23 cellular contexts compared by ENCODE assay signal in genomic region chr4:38150766-38151165, GRCh38.
DNase-seq lines count a peak whose midpoint lies in the region; ATAC-seq and TF ChIP-seq lines count a peak whose summit lies in the region.
"Had no signal": no experiment of that assay in that cellular context is flagged by ENCODE, and none has a peak within 500 bp of the region (broad histone marks: within the 10 kb centered on the region; RNA-seq: fewer than 3 reads in every experiment).

No MANE protein-coding gene starts in this region.

- H2AK5ac ChIP-seq in H9 (ENCODE audit: insufficient read length, low read length) = no peak overlapping the region

- no peak overlapping the region for H4K5ac ChIP-seq in H9 (ENCODE audit: insufficient read length, low read depth, low read length)

- H3K23me2 ChIP-seq in H9 (ENCODE audit: insufficient read length, low read depth, low read length, poor library complexity, severe bottlenecking) = no peaks in the 10 kb centered on the region

- no peak overlapping the region for H3K27ac Mint-ChIP-seq in H9
- no peak overlapping the region for H3K27ac Mint-ChIP-seq in naive thymus-derived CD4-positive, alpha-beta T cell
- H3K27ac Mint-ChIP-seq: activated B cell treated with CpG ODN at 0.5 μM for 24 hours; activated CD4-positive, alpha-beta memory T cell treated with anti-CD3 and anti-CD28 coated beads, Interleukin-2, amount 10 ng/mL, durations not matched to agents 7 days and 5 days; activated naive CD4-positive, alpha-beta T cell treated with anti-CD3 and anti-CD28 coated beads, Interleukin-2, amount 50 U/mL, for 24 hours; dendritic cell treated with granulocyte-macrophage colony-stimulating factor and Interleukin-4, amounts not matched to agents 40 ng/mL and 50 ng/mL, for 4 days; T-helper 2 cell treated with Interferon-gamma antibody and Interleukin-4, amounts not matched to agents 5 μg/mL and 100 μg/mL, for 36 hours had no signal

- no peak overlapping the region for H3K4me3 Mint-ChIP-seq in H9
- no peak overlapping the region for H3K4me3 Mint-ChIP-seq in naive thymus-derived CD4-positive, alpha-beta T cell
- H3K4me3 Mint-ChIP-seq: activated B cell treated with CpG ODN at 0.5 μM for 24 hours; activated CD4-positive, alpha-beta memory T cell treated with anti-CD3 and anti-CD28 coated beads, Interleukin-2, amount 10 ng/mL, durations not matched to agents 7 days and 5 days; activated naive CD4-positive, alpha-beta T cell treated with anti-CD3 and anti-CD28 coated beads, Interleukin-2, amount 50 U/mL, for 24 hours; dendritic cell treated with granulocyte-macrophage colony-stimulating factor and Interleukin-4, amounts not matched to agents 40 ng/mL and 50 ng/mL, for 4 days; T-helper 2 cell treated with Interferon-gamma antibody and Interleukin-4, amounts not matched to agents 5 μg/mL and 100 μg/mL, for 36 hours had no signal

- H4K20me1 ChIP-seq in H9 (ENCODE audit: control insufficient read depth, insufficient read depth, insufficient read length) = no peaks in the 10 kb centered on the region

- CTCF ChIA-PET in naive thymus-derived CD4-positive, alpha-beta T cell (lab: Charles Lee) = no interaction called here

- no peaks in the 10 kb centered on the region for H3K36me3 ChIP-seq in stomach
- no peaks in the 10 kb centered on the region for H3K36me3 ChIP-seq in naive thymus-derived CD4-positive, alpha-beta T cell (ENCODE audit: control insufficient read depth in 2 of 3, insufficient read depth in 3 of 3, low read length in 3 of 3)
- H3K36me3 ChIP-seq: left lung, SJSA1, spleen, suprapubic skin had no signal

- H3K79me2 ChIP-seq in H9 (ENCODE audit: insufficient read depth, low read length) = no peaks in the 10 kb centered on the region

- 68 to 88% (median 72%) methylated on average over 5 of the region's 5 CpGs for WGBS in stomach, 5 donors
- no CpG with 5 or more reads among the region's 5 CpGs for WGBS in H9 (ENCODE audit: extremely low coverage, insufficient read length, low lambda C conversion rate)

- no peak overlapping the region for H2BK120ac ChIP-seq in H9 (ENCODE audit: low read depth, low read length, poor library complexity, severe bottlenecking)

- H3T11ph ChIP-seq in H9 (ENCODE audit: low read length) = no peak overlapping the region

- no peak overlapping the region for H2BK20ac ChIP-seq in H9 (ENCODE audit: low read depth, low read length, poor library complexity, severe bottlenecking)

- H3K4me1 ChIP-seq in stomach (peaks cover 24 to 50% (median 33%) of the 10 kb centered on the region in 4 donors), H9 (ENCODE audit: insufficient read depth, low read length) (no peaks in the 10 kb centered on the region; the same call in 1 of the 2 replicates)
- H3K4me1 ChIP-seq in naive thymus-derived CD4-positive, alpha-beta T cell (ENCODE audit: control insufficient read depth in 2 of 2, insufficient read depth in 2 of 2, low read length in 2 of 2) = peaks cover 10 to 19% of the 10 kb centered on the region in 2 donors

- no peak overlapping the region for H2BK15ac ChIP-seq in H9 (ENCODE audit: low read depth, low read length)

- no peaks in the 10 kb centered on the region for H3K36me3 Mint-ChIP-seq in H9 (ENCODE audit: insufficient read depth in 1 of 3, low read depth in 3 of 3)
- H3K36me3 Mint-ChIP-seq in naive thymus-derived CD4-positive, alpha-beta T cell = peaks cover 0 to 9% (median 4%) of the 10 kb centered on the region in 5 donors
- H3K36me3 Mint-ChIP-seq: activated naive CD4-positive, alpha-beta T cell treated with anti-CD3 and anti-CD28 coated beads, Interleukin-2, amount 50 U/mL, for 24 hours had no signal

- H3K27ac ChIP-seq in stomach (peak overlapping the region in 3 of 5 donors; percentile 50 to 66 (median 56)), H9 (ENCODE audit: insufficient read length, low read depth, low read length) (no peak overlapping the region)
- no peak overlapping the region for H3K27ac ChIP-seq in naive thymus-derived CD4-positive, alpha-beta T cell (ENCODE audit: low read depth, low read length)
- H3K27ac ChIP-seq: left lung, spleen, suprapubic skin had no signal

- no peak overlapping the region for H3K9ac ChIP-seq in H9 (ENCODE audit: extremely low read depth, insufficient read length, low read length)

- H3K27me3 ChIP-seq in stomach (no peaks in the 10 kb centered on the region), H9 (ENCODE audit: insufficient read depth, low read length) (no peaks in the 10 kb centered on the region)
- no peaks in the 10 kb centered on the region for H3K27me3 ChIP-seq in naive thymus-derived CD4-positive, alpha-beta T cell (ENCODE audit: control insufficient read depth in 2 of 2, insufficient read depth in 2 of 2, low read length in 2 of 2)
- H3K27me3 ChIP-seq: left lung, SJSA1, spleen, suprapubic skin had no signal

- H2BK5ac ChIP-seq in H9 (ENCODE audit: insufficient read length, low read length) = no peak overlapping the region

- H4K91ac ChIP-seq in H9 (ENCODE audit: insufficient read length, low read depth, low read length) = no peak overlapping the region

- no peak overlapping the region for H3K4me2 ChIP-seq in H9 (ENCODE audit: insufficient read depth, insufficient read length, low read length)

- DNase-seq in EH (ENCODE audit: low read depth) = peak; percentile 85
- DNase-seq in fibroblast of pulmonary artery (ENCODE audit: low read depth) = peak; percentile 55
- DNase-seq in stomach = no peak
- DNase-seq in H9 = no peak
- no peak for DNase-seq in stimulated activated CD4-positive, alpha-beta T cell treated with anti-CD3 and anti-CD28 coated beads, Interleukin-4, amount 100 ng/mL, for 24 hours
- no peak for DNase-seq in naive thymus-derived CD4-positive, alpha-beta T cell
- no peak for DNase-seq in SIG-M5 (lab: John Stamatoyannopoulos, UW)
- DNase-seq: activated B cell treated with CpG ODN at 0.5 μM for 24 hours; activated CD4-positive, alpha-beta memory T cell treated with anti-CD3 and anti-CD28 coated beads, Interleukin-2, amount 10 ng/mL, durations not matched to agents 7 days and 5 days; activated T-cell treated with anti-CD3 and anti-CD28 coated beads, Interleukin-2, amount 50 U/mL, for 48 hours; Caco-2; left lung; midbrain; NCI-H1694 treated with DMSO at 0.1 percent for 48 hours; NCI-H226; spleen; stimulated activated CD8-positive, alpha-beta memory T cell treated with anti-CD3 and anti-CD28 coated beads, Interleukin-4, amount 100 ng/mL, for 48 hours had no signal

- intact Hi-C loops in stomach (cut with DNase I; ENCODE audit: low total_unique reads) = no loop called here
- intact Hi-C loops in naive thymus-derived CD4-positive, alpha-beta T cell (cut with micrococcal nuclease) = loop anchor here in 1 of 2 donors (10.0 kb wide), 1 partner anchor 1034 kb away; the partner anchor contains the start of gene WDR19

- H3K18ac ChIP-seq in H9 (ENCODE audit: insufficient read length, low read depth, low read length) = no peak overlapping the region

- peak; percentile 81 for ATAC-seq in SK-N-SH treated with all-trans-retinoic acid at 6 μM for 48 hours
- ATAC-seq in naive thymus-derived CD4-positive, alpha-beta T cell = no peak

- no peak for TF ChIP-seq POLR2A in stomach (IDR thresholded peaks at IDR 0.05)

- no peak overlapping the region for H4K8ac ChIP-seq in H9 (replicated peaks; ENCODE audit: insufficient read length, low read depth, low read length)

- no peak overlapping the region for H2BK12ac ChIP-seq in H9 (ENCODE audit: insufficient read length, low read depth, low read length)

- TF ChIP-seq EP300 in stomach (IDR thresholded peaks at IDR 0.05) = no peak

- POLR2A ChIA-PET in naive thymus-derived CD4-positive, alpha-beta T cell (lab: Charles Lee) = interaction anchor here (0.7 kb wide), 1 partner anchor 10 kb away, joined by 3 read pairs; no protein-coding TSS in a partner anchor

- H3K27me3 Mint-ChIP-seq in H9 (ENCODE audit: low read depth) = peaks cover 5% of the 10 kb centered on the region
- H3K27me3 Mint-ChIP-seq in naive thymus-derived CD4-positive, alpha-beta T cell = peaks cover 0 to 15% (median 0%) of the 10 kb centered on the region in 5 donors
- H3K27me3 Mint-ChIP-seq: activated B cell treated with CpG ODN at 0.5 μM for 24 hours; activated naive CD4-positive, alpha-beta T cell treated with anti-CD3 and anti-CD28 coated beads, Interleukin-2, amount 50 U/mL, for 24 hours; dendritic cell treated with granulocyte-macrophage colony-stimulating factor and Interleukin-4, amounts not matched to agents 40 ng/mL and 50 ng/mL, for 4 days had no signal

- H3K4me1 Mint-ChIP-seq in H9 = peaks cover 9 to 11% of the 10 kb centered on the region in 2 experiments
- H3K4me1 Mint-ChIP-seq in naive thymus-derived CD4-positive, alpha-beta T cell = peaks cover 20 to 35% (median 30%) of the 10 kb centered on the region in 7 donors

- H3K4me3 ChIP-seq in fibroblast of pulmonary artery (replicated peaks; ENCODE audit: low read depth, low read length) (no peak overlapping the region), stomach (no peak overlapping the region)
- no peak overlapping the region for H3K4me3 ChIP-seq in naive thymus-derived CD4-positive, alpha-beta T cell (ENCODE audit: low read length)
- H3K4me3 ChIP-seq: left lung, SJSA1, spleen, suprapubic skin had no signal

- H3K79me1 ChIP-seq in H9 (ENCODE audit: insufficient read depth, low read depth, low read length, poor library complexity, severe bottlenecking) = no peaks in the 10 kb centered on the region

- H3K4ac ChIP-seq in H9 (ENCODE audit: low read depth, low read length) = no peak overlapping the region

- no peaks in the 10 kb centered on the region for H3K9me3 Mint-ChIP-seq in H9
- H3K9me3 Mint-ChIP-seq in naive thymus-derived CD4-positive, alpha-beta T cell = peaks cover 0 to 2% (median 0%) of the 10 kb centered on the region in 11 donors
- H3K9me3 Mint-ChIP-seq: activated B cell treated with CpG ODN at 0.5 μM for 24 hours; activated CD4-positive, alpha-beta memory T cell treated with anti-CD3 and anti-CD28 coated beads, Interleukin-2, amount 10 ng/mL, durations not matched to agents 7 days and 5 days; activated naive CD4-positive, alpha-beta T cell treated with anti-CD3 and anti-CD28 coated beads, Interleukin-2, amount 50 U/mL, for 24 hours; dendritic cell treated with granulocyte-macrophage colony-stimulating factor and Interleukin-4, amounts not matched to agents 40 ng/mL and 50 ng/mL, for 4 days; T-helper 2 cell treated with Interferon-gamma antibody and Interleukin-4, amounts not matched to agents 5 μg/mL and 100 μg/mL, for 36 hours had no signal

- no peak for TF ChIP-seq CTCF in fibroblast of pulmonary artery (IDR thresholded peaks at IDR 0.05; ENCODE audit: low read length, missing control alignments)
- TF ChIP-seq CTCF in stomach (IDR thresholded peaks at IDR 0.05) = no peak
- TF ChIP-seq CTCF in H9 (conservative IDR thresholded peaks at IDR 0.05) = no peak

- H3K56ac ChIP-seq in H9 (ENCODE audit: insufficient read length, low read depth, low read length) = no peak overlapping the region

- no peak overlapping the region for H3K14ac ChIP-seq in H9 (ENCODE audit: insufficient read depth, low read length)

- H3K9me3 ChIP-seq in stomach = no peaks in the 10 kb centered on the region
- no peaks in the 10 kb centered on the region for H3K9me3 ChIP-seq in H9 (ENCODE audit: control insufficient read depth, low read depth, low read length)
- no peaks in the 10 kb centered on the region for H3K9me3 ChIP-seq in naive thymus-derived CD4-positive, alpha-beta T cell (ENCODE audit: control insufficient read depth in 2 of 3, low read length in 3 of 3)
- H3K9me3 ChIP-seq: Caco-2, left lung, SJSA1, spleen, suprapubic skin had no signal

- H3K23ac ChIP-seq in H9 (ENCODE audit: insufficient read length, low read depth, low read length) = no peak overlapping the region

- no peak overlapping the region for H2AFZ ChIP-seq in H9 (ENCODE audit: low read length)

Comparison
In these comparisons a context has a peak if more than half of its experiments do, and no peak if none do; other contexts are left out.
1. DNase-seq: peak in EH (single experiment) and fibroblast of pulmonary artery (single experiment); none in stomach (single experiment), H9 (single experiment), stimulated activated CD4-positive, alpha-beta T cell treated with anti-CD3 and anti-CD28 coated beads, Interleukin-4, amount 100 ng/mL, for 24 hours (single experiment), naive thymus-derived CD4-positive, alpha-beta T cell (0 of 9) and SIG-M5 (single experiment).
2. H3K27ac ChIP-seq: peak in stomach (3 of 5); none in H9 (single experiment) and naive thymus-derived CD4-positive, alpha-beta T cell (single experiment).